ENCODE assay signal across 26 cellular contexts in genomic region chr6:133092771-133093170, GRCh38.
"Had no signal": no experiment of that assay in that cellular context is flagged by ENCODE, and none has a peak within 500 bp of the region (broad histone marks: within the 10 kb centered on the region; RNA-seq: fewer than 3 reads in every experiment).

No MANE protein-coding gene starts in this region.

- H3K4me2 ChIP-seq: smooth muscle cell had no signal

- H3K27me3 ChIP-seq: ascending aorta, brain microvascular endothelial cell, esophagus squamous epithelium, gastroesophageal sphincter, sigmoid colon, stomach, testis, vagina had no signal

- DNase-seq: activated CD4-positive, alpha-beta T cell treated with anti-CD3 and anti-CD28 coated beads for 1 hour; activated CD4-positive, alpha-beta T cell treated with anti-CD3 and anti-CD28 coated beads, Interleukin-2, amount 50 U/mL, for 4 hours; activated CD8-positive, alpha-beta memory T cell treated with anti-CD3 and anti-CD28 coated beads for 24 hours; activated CD8-positive, alpha-beta memory T cell treated with anti-CD3 and anti-CD28 coated beads, Interleukin-2, amount 50 U/mL, for 4 hours; activated T-cell treated with anti-CD3 and anti-CD28 coated beads, Interleukin-2, amount 50 U/mL, for 24 hours; brain microvascular endothelial cell; caudate nucleus; esophagus squamous epithelium; head of caudate nucleus; hypothalamus; left ventricle myocardium superior; mammary epithelial cell; naive thymus-derived CD8-positive, alpha-beta T cell; retina; sigmoid colon; stimulated activated CD4-positive, alpha-beta T cell treated with anti-CD3 and anti-CD28 coated beads, Interleukin-15, amount 100 ng/mL, for 24 hours; stomach; testis; trophoblast cell had no signal

- H3K4me1 ChIP-seq: ascending aorta, esophagus squamous epithelium, gastroesophageal sphincter, sigmoid colon, stomach, testis, vagina had no signal

- H3K4me3 ChIP-seq: ascending aorta, esophagus squamous epithelium, gastroesophageal sphincter, sigmoid colon, smooth muscle cell, stomach, testis, vagina had no signal

- H3K36me3 ChIP-seq: ascending aorta, brain microvascular endothelial cell, esophagus squamous epithelium, gastroesophageal sphincter, sigmoid colon, stomach, vagina had no signal

- H3K9me3 ChIP-seq: ascending aorta, esophagus squamous epithelium, gastroesophageal sphincter, sigmoid colon, stomach, testis, vagina had no signal

- H3K27ac ChIP-seq: ascending aorta, brain microvascular endothelial cell, esophagus squamous epithelium, gastroesophageal sphincter, sigmoid colon, stomach, testis, vagina had no signal

- ATAC-seq: activated naive CD4-positive, alpha-beta T cell treated with anti-CD3 and anti-CD28 coated beads, Interleukin-2, amount 50 U/mL, for 72 hours; activated T-helper 17 cell treated with anti-CD3 and anti-CD28 coated beads, Interleukin-2, amount 50 U/mL, for 72 hours; gastroesophageal sphincter; left ventricle myocardium superior; naive thymus-derived CD8-positive, alpha-beta T cell; stimulated activated memory B cell treated with anti-CD40 and anti-IgM and Interleukin-4, amounts not matched to agents 10 μg/mL and 1 μg/mL and 100 μg/mL, for 72 hours had no signal
